23 cellular contexts compared by ENCODE assay signal in genomic region chr6:3601570-3601969, GRCh38.
"Had no signal": no experiment of that assay in that cellular context is flagged by ENCODE, and none has a peak within 500 bp of the region (broad histone marks: within the 10 kb centered on the region; RNA-seq: fewer than 3 reads in every experiment).

No MANE protein-coding gene starts in this region.

- H3K27ac ChIP-seq: colonic mucosa, coronary artery, dorsolateral prefrontal cortex, epithelial cell of prostate, esophagus muscularis mucosa, esophagus squamous epithelium, foreskin keratinocyte, gastrocnemius medialis, gastroesophageal sphincter, heart left ventricle, heart right ventricle had no signal

- DNase-seq: colonic mucosa; cortex of kidney; dermis blood vessel endothelial cell; dorsolateral prefrontal cortex; effector CD4-positive, alpha-beta T cell; effector CD8-positive, alpha-beta T cell; effector memory CD4-positive, alpha-beta T cell; effector memory CD8-positive, alpha-beta T cell; endodermal cell; erythroblast; esophagus squamous epithelium; foreskin fibroblast; foreskin keratinocyte; foreskin melanocyte; gastrocnemius medialis; glutamatergic neuron; head of caudate nucleus; heart left ventricle; heart right ventricle had no signal

- H3K4me1 ChIP-seq: colonic mucosa, esophagus muscularis mucosa, esophagus squamous epithelium, foreskin keratinocyte, gastrocnemius medialis, heart left ventricle, heart right ventricle had no signal

- H3K9me3 ChIP-seq: colonic mucosa had no signal

- H3K36me3 ChIP-seq: colonic mucosa, esophagus muscularis mucosa, esophagus squamous epithelium, gastrocnemius medialis, gastroesophageal sphincter, heart left ventricle, heart right ventricle had no signal

- H3K4me3 ChIP-seq: colonic mucosa, coronary artery, dorsolateral prefrontal cortex, esophagus muscularis mucosa, esophagus squamous epithelium, gastrocnemius medialis, gastroesophageal sphincter, heart left ventricle, heart right ventricle had no signal
